Comparison of ENCODE assay signal across 27 cellular contexts in the genomic region with DNA sequence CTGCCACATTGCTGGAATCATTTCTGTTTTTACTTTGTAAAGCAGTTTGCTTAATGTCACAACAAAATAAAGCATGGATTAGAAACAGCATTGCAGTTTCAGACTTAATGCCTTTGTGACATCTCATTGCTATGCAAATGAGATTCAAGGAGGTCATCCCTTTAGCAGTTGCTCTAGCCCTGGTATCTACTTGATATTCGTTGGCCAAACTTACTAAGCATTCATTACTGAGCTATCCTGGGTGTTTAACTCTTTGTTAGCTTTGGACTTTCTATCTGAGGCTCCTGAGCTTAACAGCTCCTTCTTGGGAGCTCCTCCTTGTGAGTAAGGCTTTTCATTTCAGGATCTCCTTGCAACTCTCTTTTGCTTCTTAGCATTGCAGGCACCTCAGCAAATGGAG. TPM values are rescaled to one million over a fixed set of nuclear protein-coding genes. Genes with fewer than 3 reads are reported as not detected.
DNase-seq lines count a peak whose midpoint lies in the region; ATAC-seq, FAIRE-seq and TF ChIP-seq lines count a peak whose summit lies in the region.
"Had no signal": no experiment of that assay in that cellular context is flagged by ENCODE, and none has a peak within 500 bp of the region (broad histone marks: within the 10 kb centered on the region; RNA-seq: fewer than 3 reads in every experiment).

No MANE protein-coding gene starts in this region.

- FAIRE-seq in HTR-8/SVneo (lab: Jason Lieb, UNC): peak; percentile 20
- FAIRE-seq: A549, GM12878, GM19239, H54 had no signal

- DNase-seq in HTR-8/SVneo (ENCODE audit: insufficient read length, low spot score) (no peak), mesendoderm (peak; percentile 70), OCI-M2 (lab: John Stamatoyannopoulos, UW; ENCODE audit: unreplicated experiment) (no peak), G401 (ENCODE audit: low spot score) (no peak), foreskin keratinocyte (no peak)
- no peak for DNase-seq in central memory CD4-positive, alpha-beta T cell
- DNase-seq: C1 segment of cervical spinal cord; Caco-2; CD8-positive, alpha-beta T cell; GDM1; IMR-90; KG1; MG63; NCI-H1105 treated with DMSO at 0.1 percent for 48 hours; NCI-H146; NCI-H1930; NCI-H446 treated with DMSO at 0.1 percent for 48 hours; NCI-H69; SHP77 had no signal

- no peak for TF ChIP-seq CTCF in brain (conservative IDR thresholded peaks at IDR 0.05)
- TF ChIP-seq CTCF in foreskin keratinocyte (conservative IDR thresholded peaks at IDR 0.05): no peak

- peaks cover 3% of the 10 kb centered on the region for H3K27me3 Mint-ChIP-seq in brain

- H4K8ac ChIP-seq in mesendoderm (ENCODE audit: low read depth, low read length): no peak overlapping the region

- peaks cover 22% of the 10 kb centered on the region for H3K79me2 ChIP-seq in mesendoderm (ENCODE audit: control insufficient read depth, insufficient read depth, low read length)

- peak overlapping the region; percentile 15 to 79 (median 59) for H3K4me3 Mint-ChIP-seq in brain
- H3K4me3 Mint-ChIP-seq: CD8-positive, alpha-beta T cell had no signal

- H3K4ac ChIP-seq in mesendoderm (ENCODE audit: low read depth, low read length): no peak overlapping the region

- H2BK15ac ChIP-seq in mesendoderm (replicated peaks; ENCODE audit: low read depth): no peak overlapping the region

- no peak overlapping the region for H2AK5ac ChIP-seq in mesendoderm (ENCODE audit: low read length)

- no peak overlapping the region for H2BK5ac ChIP-seq in mesendoderm (ENCODE audit: low read length)

- H3K36me3 Mint-ChIP-seq in brain: peaks cover 3% of the 10 kb centered on the region
- H3K36me3 Mint-ChIP-seq: CD8-positive, alpha-beta T cell had no signal

- H3K4me1 Mint-ChIP-seq in brain: peaks cover 70% of the 10 kb centered on the region

- H3K9me3 Mint-ChIP-seq in brain: peaks cover 0 to 3% (median 0%) of the 10 kb centered on the region in 5 experiments
- H3K9me3 Mint-ChIP-seq: CD8-positive, alpha-beta T cell had no signal

- H3K23ac ChIP-seq in mesendoderm (ENCODE audit: low read length): no peak overlapping the region

- H3K9ac ChIP-seq in mesendoderm (ENCODE audit: low read length): no peak overlapping the region

- no peak overlapping the region for H4K5ac ChIP-seq in mesendoderm (ENCODE audit: low read length)

- no peak overlapping the region for H2BK120ac ChIP-seq in mesendoderm (ENCODE audit: low read depth, low read length)

- H3K27ac Mint-ChIP-seq in brain: peak overlapping the region in 3 of 5 experiments; percentile 75 to 92 (median 89)
- H3K27ac Mint-ChIP-seq: CD8-positive, alpha-beta T cell had no signal

- H3K4me2 ChIP-seq in mesendoderm (ENCODE audit: low read length): no peak overlapping the region
- H3K4me2 ChIP-seq: A549 had no signal

- no peaks in the 10 kb centered on the region for H3K36me3 ChIP-seq in mesendoderm (ENCODE audit: control insufficient read depth, insufficient read depth, low read length)
- H3K36me3 ChIP-seq: MG63 had no signal

- H3K56ac ChIP-seq in mesendoderm (ENCODE audit: low read length): no peak overlapping the region

- ATAC-seq in foreskin keratinocyte: no peak
- ATAC-seq: A549; CD8-positive, alpha-beta T cell; GM12878; Panc1 had no signal

- H3K27me3 ChIP-seq in mesendoderm (ENCODE audit: insufficient read depth, low read length, poor library complexity): no peaks in the 10 kb centered on the region
- H3K27me3 ChIP-seq in foreskin keratinocyte: peaks cover 40% of the 10 kb centered on the region

- peaks cover 2% of the 10 kb centered on the region for H3K79me1 ChIP-seq in mesendoderm (ENCODE audit: low read length)

- H3K27ac ChIP-seq in mesendoderm (ENCODE audit: low read depth, low read length): no peak overlapping the region
- no peak overlapping the region for H3K27ac ChIP-seq in foreskin keratinocyte
- H3K27ac ChIP-seq: A549, RWPE1 had no signal

- in situ Hi-C loops in G401 (cut with HindIII; ENCODE audit: low sequenced_read_pairs): no loop called here

- H3K4me1 ChIP-seq in mesendoderm (ENCODE audit: control insufficient read depth, low read depth, low read length) (peaks cover 7% of the 10 kb centered on the region), foreskin keratinocyte (no peaks in the 10 kb centered on the region)
- H3K4me1 ChIP-seq: A549, Caco-2 had no signal

- no peak overlapping the region for H3K4me3 ChIP-seq in mesendoderm (ENCODE audit: low read length)
- H3K4me3 ChIP-seq: A549, GM12878, MG63 had no signal

- no CpG with 5 or more reads among the region's 1 CpG for whole genome bisulfite sequencing in mesendoderm (ENCODE audit: extremely low coverage, insufficient coverage, low lambda C conversion rate)

- H3K18ac ChIP-seq in mesendoderm (ENCODE audit: low read length): peak overlapping the region; percentile 30

RNA-seq across cellular contexts. Expression of gene FAT3, which starts 16.3 kb away (rescaled TPM):
- polyA plus RNA-seq in brain (ENCODE audit: insufficient read depth, low read depth, low replicate concordance) (0.85 TPM), foreskin keratinocyte (0.04 and 0.09 TPM in 2 replicates)
- 5.7 TPM for polyA plus RNA-seq in mesendoderm (2013, experiment 1 of 2)
- 6.0 TPM for polyA plus RNA-seq in mesendoderm (2013, experiment 2 of 2)
- total RNA-seq in G401 (2014; rRNA removed; shearing (Covaris generic)): under 0.01 TPM in 1 of 2 replicates, not detected in the other
- 0.44 and 0.46 TPM in 2 replicates for total RNA-seq in foreskin keratinocyte
- total RNA-seq: CD8-positive, alpha-beta T cell; GM12878; SK-MEL-5 had no signal
